12 cellular contexts compared by ENCODE assay signal in the genomic region with DNA sequence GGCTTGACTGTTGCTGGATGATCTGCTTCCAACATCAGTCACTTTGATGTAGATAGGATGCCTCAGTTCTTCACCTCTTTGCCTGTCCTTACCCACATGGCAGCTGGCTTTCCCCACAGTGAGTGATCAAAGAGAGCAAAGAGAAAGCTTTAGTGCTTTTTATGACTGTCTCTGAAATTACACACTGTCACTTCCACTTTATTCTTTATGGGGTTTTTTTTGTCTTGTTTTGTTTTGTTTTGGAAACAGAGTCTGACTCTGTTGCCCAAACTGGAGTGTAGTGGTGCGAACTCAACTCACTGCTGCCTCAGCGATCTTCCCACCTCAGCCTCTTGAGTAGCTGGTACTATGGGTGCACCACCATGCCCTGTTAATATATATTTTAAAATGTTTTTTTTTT. TPM values are rescaled to one million over a fixed set of nuclear protein-coding genes. Genes with fewer than 3 reads are reported as not detected.
DNase-seq lines count a peak whose midpoint lies in the region; ATAC-seq, FAIRE-seq and TF ChIP-seq lines count a peak whose summit lies in the region.
"Had no signal": no experiment of that assay in that cellular context is flagged by ENCODE, and none has a peak within 500 bp of the region (broad histone marks: within the 10 kb centered on the region; RNA-seq: fewer than 3 reads in every experiment).

No MANE protein-coding gene starts in this region.

- peaks cover 6% of the 10 kb centered on the region for H3K4me1 Mint-ChIP-seq in activated CD4-positive, alpha-beta memory T cell treated with anti-CD3 and anti-CD28 coated beads for 36 hours (ENCODE audit: low read depth)

- ATAC-seq in HG03354 (IDR thresholded peaks at IDR 0.05; ENCODE audit: poor library complexity, severe bottlenecking, unreplicated experiment), result peak; percentile 81
- ATAC-seq in GM18870 (IDR thresholded peaks at IDR 0.05; ENCODE audit: unreplicated experiment), result no peak

- peak overlapping the region; percentile 61 for H3K4me2 ChIP-seq in BLaER1

- H3K9me3 ChIP-seq in BLaER1 (no peaks in the 10 kb centered on the region), vagina (no peaks in the 10 kb centered on the region)
- H3K9me3 ChIP-seq: tibial artery had no signal

- H3K4me3 ChIP-seq in BLaER1 (no peak overlapping the region), vagina (no peak overlapping the region)
- H3K4me3 ChIP-seq: tibial artery had no signal

- peaks cover 15% of the 10 kb centered on the region; the same call in 1 of the 2 replicates for H4K20me1 ChIP-seq in BLaER1

- H3K9me3 Mint-ChIP-seq in activated CD4-positive, alpha-beta memory T cell treated with anti-CD3 and anti-CD28 coated beads for 36 hours, result no peaks in the 10 kb centered on the region

- H3K4me1 ChIP-seq in BLaER1, result peaks cover 25% of the 10 kb centered on the region
- no peaks in the 10 kb centered on the region for H3K4me1 ChIP-seq in vagina
- H3K4me1 ChIP-seq: tibial artery had no signal

- no peaks in the 10 kb centered on the region for H3K27me3 ChIP-seq in BLaER1
- H3K27me3 ChIP-seq in vagina, result no peaks in the 10 kb centered on the region
- H3K27me3 ChIP-seq: tibial artery had no signal

- peak overlapping the region; percentile 20; the same call in 1 of the 2 replicates for H3K9ac ChIP-seq in BLaER1

- H3K27ac Mint-ChIP-seq in activated CD4-positive, alpha-beta memory T cell treated with anti-CD3 and anti-CD28 coated beads for 36 hours, result no peak overlapping the region

- peak overlapping the region; percentile 27; the same call in 1 of the 2 replicates for H3K27ac ChIP-seq in BLaER1
- no peak overlapping the region for H3K27ac ChIP-seq in vagina
- H3K27ac ChIP-seq: C4-2B, tibial artery had no signal

- H3K36me3 Mint-ChIP-seq in activated CD4-positive, alpha-beta memory T cell treated with anti-CD3 and anti-CD28 coated beads for 36 hours, result peaks cover 30% of the 10 kb centered on the region

- H3K4me3 Mint-ChIP-seq in activated CD4-positive, alpha-beta memory T cell treated with anti-CD3 and anti-CD28 coated beads for 36 hours, result no peak overlapping the region

- FAIRE-seq in GM12892 (lab: Jason Lieb, UNC), result peak; percentile 84

- TF ChIP-seq CTCF in vagina (IDR thresholded peaks at IDR 0.05), result no peak

- POLR2A ChIA-PET in activated CD4-positive, alpha-beta memory T cell treated with anti-CD3 and anti-CD28 coated beads for 36 hours (lab: Charles Lee), result no interaction called here

- DNase-seq in GM12892 (ENCODE audit: insufficient read length) (no peak), cortex of kidney (lab: John Stamatoyannopoulos, UW) (no peak), NCI-H69 (lab: John Stamatoyannopoulos, UW) (no peak), vagina (ENCODE audit: extremely low spot score in 2 of 2) (no peak)
- peak; percentile 43 for DNase-seq in activated CD4-positive, alpha-beta memory T cell treated with anti-CD3 and anti-CD28 coated beads for 36 hours
- DNase-seq: NCI-H2171, SHP77, tibial artery had no signal

- no peak for TF ChIP-seq POLR2A in GM12892 (IDR thresholded peaks at IDR 0.05; ENCODE audit: low read depth, low read length)
- no peak for TF ChIP-seq POLR2A in vagina (IDR thresholded peaks at IDR 0.05)

- no peaks in the 10 kb centered on the region for H3K27me3 Mint-ChIP-seq in activated CD4-positive, alpha-beta memory T cell treated with anti-CD3 and anti-CD28 coated beads for 36 hours

- CTCF ChIA-PET in activated CD4-positive, alpha-beta memory T cell treated with anti-CD3 and anti-CD28 coated beads for 36 hours (lab: Charles Lee), result no interaction called here

- intact Hi-C loops in activated CD4-positive, alpha-beta memory T cell treated with anti-CD3 and anti-CD28 coated beads for 36 hours (cut with micrococcal nuclease), result no loop called here
- intact Hi-C loops in vagina (cut with DNase I), result no loop called here

- H3K36me3 ChIP-seq in BLaER1 (peaks cover 86% of the 10 kb centered on the region), vagina (peaks cover 0 to 66% of the 10 kb centered on the region in 2 donors)

RNA-seq across cellular contexts. Expression of gene C5orf24, which starts 32.4 kb away (rescaled TPM):
- polyA plus RNA-seq in GM12892 (2012; ENCODE audit: missing spikeins), result 20.3 TPM
- 10 to 100 TPM; 21.9 to 25.2 TPM for total RNA-seq in activated CD4-positive, alpha-beta memory T cell treated with anti-CD3 and anti-CD28 coated beads for 36 hours
- 38.3 TPM for total RNA-seq in vagina

RNA-seq across cellular contexts. Expression of gene DDX46, which starts 54.8 kb away (rescaled TPM):
- 59.3 TPM for polyA plus RNA-seq in GM12892 (2012; ENCODE audit: missing spikeins)
- 10 to 100 TPM; 67.4 to 68.0 TPM for total RNA-seq in activated CD4-positive, alpha-beta memory T cell treated with anti-CD3 and anti-CD28 coated beads for 36 hours
- 31.7 TPM for total RNA-seq in vagina
